ENCODE assay signal across 2 cellular contexts in the genomic region with DNA sequence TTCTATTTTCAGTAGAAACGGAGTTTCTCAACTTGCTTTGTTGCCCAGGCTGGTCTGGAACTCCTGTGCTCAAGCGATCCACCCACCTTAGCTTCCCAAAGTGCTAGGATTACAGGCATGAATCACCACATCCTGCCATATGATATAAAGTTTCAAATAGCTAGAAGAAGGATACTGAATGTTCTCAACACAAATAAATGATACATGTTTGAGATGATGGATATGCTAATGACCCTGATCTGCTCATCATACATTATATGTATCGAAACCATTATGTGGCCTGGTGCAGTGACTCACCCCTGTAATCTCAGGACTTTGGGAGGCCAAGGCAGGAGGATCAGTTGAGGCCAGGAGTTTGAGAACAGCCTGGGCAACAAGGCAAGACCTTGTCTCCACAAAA.
TF ChIP-seq lines count a peak whose summit lies in the region.

No MANE protein-coding gene starts in this region.

TF ChIP-seq in A549, 52 proteins besides CTCF, POLR2A, EP300 and RAD21:
- TF ChIP-seq HMGXB4 (CRISPR knock-in tag; IDR thresholded peaks at IDR 0.05; ENCODE audit: borderline replicate concordance) (no peak), JUN (IDR thresholded peaks at IDR 0.05) (no peak), CHD2 (IDR thresholded peaks at IDR 0.05; ENCODE audit: low read length, partially characterized antibody) (no peak), ZFP36 (IDR thresholded peaks at IDR 0.05; ENCODE audit: borderline replicate concordance, partially characterized antibody) (no peak)

TF ChIP-seq in WTC11, 78 proteins besides CTCF, POLR2A, EP300 and RAD21 (continued from another document):
- TF ChIP-seq ZNF219 (CRISPR knock-in tag; IDR thresholded peaks at IDR 0.05; ENCODE audit: borderline replicate concordance) (no peak), ZMAT4 (CRISPR knock-in tag; IDR thresholded peaks at IDR 0.05) (no peak), HMGA2 (CRISPR knock-in tag; IDR thresholded peaks at IDR 0.05) (no peak), PRDM15 (CRISPR knock-in tag; IDR thresholded peaks at IDR 0.05) (no peak), AFF4 (CRISPR knock-in tag; IDR thresholded peaks at IDR 0.05; ENCODE audit: borderline replicate concordance) (no peak), TCF7 (CRISPR knock-in tag; IDR thresholded peaks at IDR 0.05; ENCODE audit: low read depth) (no peak), ZNF121 (CRISPR knock-in tag; IDR thresholded peaks at IDR 0.05) (no peak), E2F1 (CRISPR knock-in tag; IDR thresholded peaks at IDR 0.05) (no peak), ZNF281 (CRISPR knock-in tag; IDR thresholded peaks at IDR 0.05) (no peak), GTF2I (CRISPR knock-in tag; conservative IDR thresholded peaks at IDR 0.05) (no peak), SMAD3 (CRISPR knock-in tag; IDR thresholded peaks at IDR 0.05; ENCODE audit: borderline replicate concordance) (no peak)
- TF ChIP-seq, protein P1, sequence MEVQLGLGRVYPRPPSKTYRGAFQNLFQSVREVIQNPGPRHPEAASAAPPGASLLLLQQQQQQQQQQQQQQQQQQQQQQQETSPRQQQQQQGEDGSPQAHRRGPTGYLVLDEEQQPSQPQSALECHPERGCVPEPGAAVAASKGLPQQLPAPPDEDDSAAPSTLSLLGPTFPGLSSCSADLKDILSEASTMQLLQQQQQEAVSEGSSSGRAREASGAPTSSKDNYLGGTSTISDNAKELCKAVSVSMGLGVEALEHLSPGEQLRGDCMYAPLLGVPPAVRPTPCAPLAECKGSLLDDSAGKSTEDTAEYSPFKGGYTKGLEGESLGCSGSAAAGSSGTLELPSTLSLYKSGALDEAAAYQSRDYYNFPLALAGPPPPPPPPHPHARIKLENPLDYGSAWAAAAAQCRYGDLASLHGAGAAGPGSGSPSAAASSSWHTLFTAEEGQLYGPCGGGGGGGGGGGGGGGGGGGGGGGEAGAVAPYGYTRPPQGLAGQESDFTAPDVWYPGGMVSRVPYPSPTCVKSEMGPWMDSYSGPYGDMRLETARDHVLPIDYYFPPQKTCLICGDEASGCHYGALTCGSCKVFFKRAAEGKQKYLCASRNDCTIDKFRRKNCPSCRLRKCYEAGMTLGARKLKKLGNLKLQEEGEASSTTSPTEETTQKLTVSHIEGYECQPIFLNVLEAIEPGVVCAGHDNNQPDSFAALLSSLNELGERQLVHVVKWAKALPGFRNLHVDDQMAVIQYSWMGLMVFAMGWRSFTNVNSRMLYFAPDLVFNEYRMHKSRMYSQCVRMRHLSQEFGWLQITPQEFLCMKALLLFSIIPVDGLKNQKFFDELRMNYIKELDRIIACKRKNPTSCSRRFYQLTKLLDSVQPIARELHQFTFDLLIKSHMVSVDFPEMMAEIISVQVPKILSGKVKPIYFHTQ (CRISPR knock-in tag; IDR thresholded peaks at IDR 0.05): no peak
